In genomic region chr16:56851671-56852400, GRCh38 we compare ENCODE assay signal across 10 cellular contexts. TPM values are rescaled to one million over a fixed set of nuclear protein-coding genes. Genes with fewer than 3 reads are reported as not detected.
A peak's percentile ranks its signal among the peaks of the same experiment; 100 is the strongest.
DNase-seq lines count a peak whose midpoint lies in the region; ATAC-seq and TF ChIP-seq lines count a peak whose summit lies in the region.
"Had no signal": no experiment of that assay in that cellular context is flagged by ENCODE, and none has a peak within 500 bp of the region (broad histone marks: within the 10 kb centered on the region; RNA-seq: fewer than 3 reads in every experiment).

No MANE protein-coding gene starts in this region.

- H3K4me3 ChIP-seq in fibroblast of pulmonary artery (replicated peaks; ENCODE audit: low read depth, low read length) (no peak overlapping the region), upper lobe of right lung (no peak overlapping the region), coronary artery (no peak overlapping the region)
- H3K4me3 ChIP-seq: BLaER1 had no signal

- TF ChIP-seq CTCF in activated CD8-positive, alpha-beta T cell treated with anti-CD3 and anti-CD28 coated beads for 36 hours (IDR thresholded peaks at IDR 0.05) = peak; percentile 52
- peak; percentile 58 for TF ChIP-seq CTCF in fibroblast of pulmonary artery (IDR thresholded peaks at IDR 0.05; ENCODE audit: low read length, missing control alignments)
- TF ChIP-seq CTCF in upper lobe of right lung (IDR thresholded peaks at IDR 0.05) = peak; percentile 34
- no peak for TF ChIP-seq CTCF in coronary artery (IDR thresholded peaks at IDR 0.05)

- intact Hi-C loops in activated CD8-positive, alpha-beta T cell treated with anti-CD3 and anti-CD28 coated beads for 36 hours (cut with micrococcal nuclease) = no loop called here
- intact Hi-C loops in upper lobe of right lung (cut with DNase I) = no loop called here

- ATAC-seq in activated CD8-positive, alpha-beta T cell treated with anti-CD3 and anti-CD28 coated beads for 36 hours = no peak
- ATAC-seq in activated CD8-positive, alpha-beta T cell treated with anti-CD3 and anti-CD28 coated beads, Interleukin-2, amount 10 ng/mL, durations not matched to agents 7 days and 5 days = no peak
- no peak for ATAC-seq in upper lobe of right lung
- ATAC-seq in activated naive CD4-positive, alpha-beta T cell treated with anti-CD3 and anti-CD28 coated beads, Interleukin-2, amount 50 U/mL, for 72 hours = no peak

- H3K9me3 ChIP-seq in upper lobe of right lung = no peaks in the 10 kb centered on the region

- no peak overlapping the region for H3K27ac Mint-ChIP-seq in activated CD8-positive, alpha-beta T cell treated with anti-CD3 and anti-CD28 coated beads for 36 hours
- H3K27ac Mint-ChIP-seq in activated CD8-positive, alpha-beta T cell treated with anti-CD3 and anti-CD28 coated beads, Interleukin-2, amount 10 ng/mL, durations not matched to agents 7 days and 5 days = no peak overlapping the region
- no peak overlapping the region for H3K27ac Mint-ChIP-seq in activated naive CD4-positive, alpha-beta T cell treated with anti-CD3 and anti-CD28 coated beads, Interleukin-2, amount 50 U/mL, for 72 hours

- POLR2A ChIA-PET in activated CD8-positive, alpha-beta T cell treated with anti-CD3 and anti-CD28 coated beads for 36 hours (lab: Charles Lee) = interaction anchor here (0.6 to 1.3 kb wide), 4 partner anchors 87 to 124 kb away, joined by 3 read pairs; no protein-coding TSS in a partner anchor
- POLR2A ChIA-PET in activated CD8-positive, alpha-beta T cell treated with anti-CD3 and anti-CD28 coated beads, Interleukin-2, amount 10 ng/mL, durations not matched to agents 7 days and 5 days (lab: Charles Lee) = interaction anchor here (1.5 kb wide), 1 partner anchor 109 kb away, joined by 3 read pairs; no protein-coding TSS in a partner anchor

- no peaks in the 10 kb centered on the region for H3K27me3 Mint-ChIP-seq in activated CD8-positive, alpha-beta T cell treated with anti-CD3 and anti-CD28 coated beads for 36 hours
- H3K27me3 Mint-ChIP-seq in activated CD8-positive, alpha-beta T cell treated with anti-CD3 and anti-CD28 coated beads, Interleukin-2, amount 10 ng/mL, durations not matched to agents 7 days and 5 days (ENCODE audit: low read depth) = no peaks in the 10 kb centered on the region

- H3K27ac ChIP-seq in upper lobe of right lung = no peak overlapping the region
- no peak overlapping the region for H3K27ac ChIP-seq in coronary artery
- H3K27ac ChIP-seq: BLaER1 had no signal

- CTCF ChIA-PET in activated CD8-positive, alpha-beta T cell treated with anti-CD3 and anti-CD28 coated beads for 36 hours (lab: Charles Lee) = interaction anchor here (0.6 to 10.8 kb wide), 11 partner anchors 9 to 279 kb away, joined by 3 to 77 read pairs (median 4); partner anchors contain the start of gene SLC12A3
- CTCF ChIA-PET in activated CD8-positive, alpha-beta T cell treated with anti-CD3 and anti-CD28 coated beads, Interleukin-2, amount 10 ng/mL, durations not matched to agents 7 days and 5 days (lab: Charles Lee) = interaction anchor here (0.6 to 11.8 kb wide), 16 partner anchors 8 to 334 kb away, joined by 3 to 96 read pairs (median 4); partner anchors contain the start of gene SLC12A3

- H3K9me3 Mint-ChIP-seq in activated CD8-positive, alpha-beta T cell treated with anti-CD3 and anti-CD28 coated beads for 36 hours = no peaks in the 10 kb centered on the region
- H3K9me3 Mint-ChIP-seq in activated CD8-positive, alpha-beta T cell treated with anti-CD3 and anti-CD28 coated beads, Interleukin-2, amount 10 ng/mL, durations not matched to agents 7 days and 5 days (ENCODE audit: insufficient read depth) = peaks cover 3% of the 10 kb centered on the region
- H3K9me3 Mint-ChIP-seq in activated naive CD4-positive, alpha-beta T cell treated with anti-CD3 and anti-CD28 coated beads, Interleukin-2, amount 50 U/mL, for 72 hours = no peaks in the 10 kb centered on the region

- peaks cover 10% of the 10 kb centered on the region for H3K36me3 Mint-ChIP-seq in activated CD8-positive, alpha-beta T cell treated with anti-CD3 and anti-CD28 coated beads for 36 hours (ENCODE audit: low read depth)
- H3K36me3 Mint-ChIP-seq in activated CD8-positive, alpha-beta T cell treated with anti-CD3 and anti-CD28 coated beads, Interleukin-2, amount 10 ng/mL, durations not matched to agents 7 days and 5 days (ENCODE audit: low read depth) = peaks cover 18% of the 10 kb centered on the region
- peaks cover 0 to 16% of the 10 kb centered on the region in 2 donors for H3K36me3 Mint-ChIP-seq in activated naive CD4-positive, alpha-beta T cell treated with anti-CD3 and anti-CD28 coated beads, Interleukin-2, amount 50 U/mL, for 72 hours

- H3K27me3 ChIP-seq in upper lobe of right lung = no peaks in the 10 kb centered on the region
- H3K27me3 ChIP-seq: BLaER1 had no signal

- no peak overlapping the region for H3K4me3 Mint-ChIP-seq in activated CD8-positive, alpha-beta T cell treated with anti-CD3 and anti-CD28 coated beads for 36 hours
- H3K4me3 Mint-ChIP-seq in activated CD8-positive, alpha-beta T cell treated with anti-CD3 and anti-CD28 coated beads, Interleukin-2, amount 10 ng/mL, durations not matched to agents 7 days and 5 days = no peak overlapping the region

- no peaks in the 10 kb centered on the region for H3K36me3 ChIP-seq in upper lobe of right lung
- H3K36me3 ChIP-seq: BLaER1 had no signal

- no peak for DNase-seq in activated CD8-positive, alpha-beta T cell treated with anti-CD3 and anti-CD28 coated beads for 36 hours
- DNase-seq in activated CD8-positive, alpha-beta T cell treated with anti-CD3 and anti-CD28 coated beads, Interleukin-2, amount 10 ng/mL, durations not matched to agents 7 days and 5 days = no peak
- DNase-seq in RKO (ENCODE audit: low spot score) (peak; percentile 19), fibroblast of pulmonary artery (ENCODE audit: low read depth) (peak; percentile 52), upper lobe of right lung (peak; percentile 48), coronary artery (ENCODE audit: low spot score) (no peak)
- DNase-seq in activated naive CD4-positive, alpha-beta T cell treated with anti-CD3 and anti-CD28 coated beads, Interleukin-2, amount 50 U/mL, for 72 hours (ENCODE audit: low spot score in 2 of 2) = no peak
- DNase-seq in stimulated activated CD4-positive, alpha-beta T cell treated with anti-CD3 and anti-CD28 coated beads, Interleukin-4, amount 100 ng/mL, for 4 hours = no peak
- DNase-seq: foreskin melanocyte had no signal

- peaks cover 23% of the 10 kb centered on the region for H3K4me1 Mint-ChIP-seq in activated CD8-positive, alpha-beta T cell treated with anti-CD3 and anti-CD28 coated beads for 36 hours (ENCODE audit: low read depth)
- H3K4me1 Mint-ChIP-seq in activated CD8-positive, alpha-beta T cell treated with anti-CD3 and anti-CD28 coated beads, Interleukin-2, amount 10 ng/mL, durations not matched to agents 7 days and 5 days (ENCODE audit: low read depth) = peaks cover 42% of the 10 kb centered on the region

- H3K4me1 ChIP-seq in upper lobe of right lung = peaks cover 35% of the 10 kb centered on the region

RNA-seq across cellular contexts. Expression of gene SLC12A3, which starts 13.2 kb away (rescaled TPM):
- total RNA-seq in activated CD8-positive, alpha-beta T cell treated with anti-CD3 and anti-CD28 coated beads for 36 hours = not detected
- not detected for total RNA-seq in activated CD8-positive, alpha-beta T cell treated with anti-CD3 and anti-CD28 coated beads, Interleukin-2, amount 10 ng/mL, durations not matched to agents 7 days and 5 days
- not detected for total RNA-seq in upper lobe of right lung
- total RNA-seq in activated naive CD4-positive, alpha-beta T cell treated with anti-CD3 and anti-CD28 coated beads, Interleukin-2, amount 50 U/mL, for 72 hours = not detected

Comparison
In these comparisons a context has a peak if more than half of its experiments do, and no peak if none do; other contexts are left out.
1. DNase-seq: peak in RKO (single experiment), fibroblast of pulmonary artery (single experiment) and upper lobe of right lung (single experiment); none in activated CD8-positive, alpha-beta T cell treated with anti-CD3 and anti-CD28 coated beads for 36 hours (single experiment), activated CD8-positive, alpha-beta T cell treated with anti-CD3 and anti-CD28 coated beads, Interleukin-2, amount 10 ng/mL, durations not matched to agents 7 days and 5 days (single experiment), activated naive CD4-positive, alpha-beta T cell treated with anti-CD3 and anti-CD28 coated beads, Interleukin-2, amount 50 U/mL, for 72 hours (0 of 2), coronary artery (single experiment) and stimulated activated CD4-positive, alpha-beta T cell treated with anti-CD3 and anti-CD28 coated beads, Interleukin-4, amount 100 ng/mL, for 4 hours (0 of 2).